ENCODE assay signal across 27 cellular contexts in the genomic region with DNA sequence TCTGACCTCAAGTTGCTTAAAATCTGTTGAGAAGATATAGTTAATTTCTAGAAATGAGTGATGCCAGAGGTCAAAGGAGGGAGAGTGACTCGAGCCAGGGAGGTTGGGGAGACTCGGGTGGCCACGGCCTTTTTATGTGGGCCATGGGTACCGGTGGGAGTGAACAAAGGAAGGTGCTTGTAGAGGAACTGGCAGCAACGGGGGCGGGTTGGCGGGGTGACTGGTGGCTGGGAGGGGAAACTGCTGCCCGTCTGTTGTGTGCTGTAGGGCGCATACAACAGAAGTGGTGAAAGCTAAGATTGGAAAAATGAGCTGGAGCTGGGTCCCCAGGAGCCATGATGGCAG. TPM values are rescaled to one million over a fixed set of nuclear protein-coding genes. Genes with fewer than 3 reads are reported as not detected.
DNase-seq lines count a peak whose midpoint lies in the region; ATAC-seq and TF ChIP-seq lines count a peak whose summit lies in the region.
"Had no signal": no experiment of that assay in that cellular context is flagged by ENCODE, and none has a peak within 500 bp of the region (broad histone marks: within the 10 kb centered on the region; RNA-seq: fewer than 3 reads in every experiment).

No MANE protein-coding gene starts in this region.

- H3K36me3 Mint-ChIP-seq in Caco-2 (ENCODE audit: insufficient read depth, unreplicated experiment) (peaks cover 8% of the 10 kb centered on the region), neural progenitor cell (no peaks in the 10 kb centered on the region)
- no peaks in the 10 kb centered on the region for H3K36me3 Mint-ChIP-seq in activated naive CD4-positive, alpha-beta T cell treated with anti-CD3 and anti-CD28 coated beads, Interleukin-2, amount 50 U/mL, for 72 hours
- H3K36me3 Mint-ChIP-seq: activated naive CD4-positive, alpha-beta T cell treated with anti-CD3 and anti-CD28 coated beads, Interleukin-2, amount 50 U/mL, for 24 hours; stimulated activated memory B cell treated with anti-CD40 and anti-IgM and Interleukin-4, amounts not matched to agents 10 μg/mL and 1 μg/mL and 100 μg/mL, for 72 hours had no signal

- no peaks in the 10 kb centered on the region for H3K27me3 ChIP-seq in Caco-2 (replicated peaks; ENCODE audit: control insufficient read depth, insufficient read depth, low read length)
- peaks cover 19% of the 10 kb centered on the region for H3K27me3 ChIP-seq in neural progenitor cell
- no peaks in the 10 kb centered on the region for H3K27me3 ChIP-seq in transverse colon
- H3K27me3 ChIP-seq: heart left ventricle, pancreas, uterus had no signal

- H3F3A ChIP-seq in neural progenitor cell (ENCODE audit: low read depth), result no peaks in the 10 kb centered on the region

- TF ChIP-seq POLR2A in transverse colon (IDR thresholded peaks at IDR 0.05), result no peak

- no peaks in the 10 kb centered on the region for H4K20me1 ChIP-seq in neural progenitor cell (ENCODE audit: low read depth)

- H3K9me3 ChIP-seq in Caco-2 (no peaks in the 10 kb centered on the region), neural progenitor cell (ENCODE audit: low read depth) (no peaks in the 10 kb centered on the region), transverse colon (no peaks in the 10 kb centered on the region)
- H3K9me3 ChIP-seq: heart left ventricle, pancreas, uterus had no signal

- H3K9me3 Mint-ChIP-seq in Caco-2 (ENCODE audit: unreplicated experiment) (no peaks in the 10 kb centered on the region), neural progenitor cell (no peaks in the 10 kb centered on the region)
- H3K9me3 Mint-ChIP-seq in activated naive CD4-positive, alpha-beta T cell treated with anti-CD3 and anti-CD28 coated beads, Interleukin-2, amount 50 U/mL, for 72 hours, result no peaks in the 10 kb centered on the region
- H3K9me3 Mint-ChIP-seq: activated naive CD4-positive, alpha-beta T cell treated with anti-CD3 and anti-CD28 coated beads, Interleukin-2, amount 50 U/mL, for 24 hours; stimulated activated memory B cell treated with anti-CD40 and anti-IgM and Interleukin-4, amounts not matched to agents 10 μg/mL and 1 μg/mL and 100 μg/mL, for 72 hours had no signal

- peak; percentile 20 for DNase-seq in activated gamma-delta T cell treated with Interleukin-2 at 50 U/mL for 16 hours
- DNase-seq in activated gamma-delta T cell (lab: John Stamatoyannopoulos, UW), result no peak
- DNase-seq in Caco-2, result no peak
- peak in 1 of 2 donors; percentile 62 for DNase-seq in activated naive CD4-positive, alpha-beta T cell treated with anti-CD3 and anti-CD28 coated beads, Interleukin-2, amount 50 U/mL, for 72 hours (ENCODE audit: low spot score in 2 of 2)
- no peak for DNase-seq in neural progenitor cell (ENCODE audit: low spot score)
- no peak for DNase-seq in DMS153 treated with DMSO at 0.1 percent for 48 hours (lab: John Stamatoyannopoulos, UW; ENCODE audit: unreplicated experiment)
- no peak for DNase-seq in NCI-H2029 (lab: John Stamatoyannopoulos, UW)
- DNase-seq in transverse colon, result no peak
- DNase-seq: C1 segment of cervical spinal cord; central memory CD4-positive, alpha-beta T cell; foreskin fibroblast; GM23248; heart left ventricle; NCI-H1417; NCI-H2081 treated with DMSO at 0.1 percent for 48 hours; NCI-H345; right cardiac atrium; SHP77 treated with DMSO at 0.1 percent for 48 hours; uterus had no signal

- POLR2A ChIA-PET in Caco-2 (lab: Charles Lee), result no interaction called here

- H3K27me3 Mint-ChIP-seq in Caco-2 (ENCODE audit: insufficient read depth, unreplicated experiment), result no peaks in the 10 kb centered on the region
- peaks cover 15% of the 10 kb centered on the region for H3K27me3 Mint-ChIP-seq in neural progenitor cell (ENCODE audit: insufficient read depth, low read depth)

- H3K4me1 ChIP-seq in Caco-2 (peaks cover 28% of the 10 kb centered on the region), neural progenitor cell (peaks cover 2% of the 10 kb centered on the region), transverse colon (peaks cover 23 to 75% (median 64%) of the 10 kb centered on the region in 4 donors)

- no peak overlapping the region for H3K9ac ChIP-seq in neural progenitor cell
- H3K9ac ChIP-seq: GM23248 had no signal

- CTCF ChIA-PET in Caco-2 (lab: Charles Lee), result no interaction called here

- intact Hi-C loops in Caco-2 (cut with micrococcal nuclease; ENCODE audit: unreplicated experiment) (no loop called here), transverse colon (cut with DNase I; ENCODE audit: low total_unique reads) (no loop called here)

- in situ Hi-C loops in transverse colon (cut with MboI; ENCODE audit: low pct_ligation_motif_present in 1 of 4, low pct_unique_long_range_greater_than_20kb in 1 of 4, low sequenced_read_pairs in 3 of 4), result no loop called here

- H3K4me3 ChIP-seq in Caco-2 (ENCODE audit: low read depth, low read length) (no peak overlapping the region), neural progenitor cell (no peak overlapping the region), transverse colon (no peak overlapping the region)
- H3K4me3 ChIP-seq: GM12878, GM23248, heart left ventricle, lung, pancreas, uterus had no signal

- no peak overlapping the region for H3K4me2 ChIP-seq in neural progenitor cell

- H3K36me3 ChIP-seq in Caco-2 (ENCODE audit: control insufficient read depth, insufficient read depth, low read length), result no peaks in the 10 kb centered on the region
- H3K36me3 ChIP-seq in neural progenitor cell, result no peaks in the 10 kb centered on the region
- H3K36me3 ChIP-seq in transverse colon, result no peaks in the 10 kb centered on the region
- H3K36me3 ChIP-seq: heart left ventricle, pancreas, uterus had no signal

- ATAC-seq in activated naive CD4-positive, alpha-beta T cell treated with anti-CD3 and anti-CD28 coated beads, Interleukin-2, amount 50 U/mL, for 72 hours, result peak; percentile 34 to 68
- ATAC-seq: esophagus mucosa; GM12878; heart left ventricle; Panc1; pancreas; right cardiac atrium; stimulated activated memory B cell treated with anti-CD40 and anti-IgM and Interleukin-4, amounts not matched to agents 10 μg/mL and 1 μg/mL and 100 μg/mL, for 72 hours had no signal

- peak overlapping the region; percentile 1 for H3K27ac Mint-ChIP-seq in Caco-2 (ENCODE audit: unreplicated experiment)
- no peak overlapping the region for H3K27ac Mint-ChIP-seq in activated naive CD4-positive, alpha-beta T cell treated with anti-CD3 and anti-CD28 coated beads, Interleukin-2, amount 50 U/mL, for 72 hours
- peak overlapping the region; percentile 84 for H3K27ac Mint-ChIP-seq in neural progenitor cell
- H3K27ac Mint-ChIP-seq: activated naive CD4-positive, alpha-beta T cell treated with anti-CD3 and anti-CD28 coated beads, Interleukin-2, amount 50 U/mL, for 24 hours; stimulated activated memory B cell treated with anti-CD40 and anti-IgM and Interleukin-4, amounts not matched to agents 10 μg/mL and 1 μg/mL and 100 μg/mL, for 72 hours had no signal

- no peaks in the 10 kb centered on the region for H3K79me2 ChIP-seq in neural progenitor cell (ENCODE audit: low read depth)

- H3K4me3 Mint-ChIP-seq in Caco-2 (ENCODE audit: unreplicated experiment) (no peak overlapping the region), neural progenitor cell (no peak overlapping the region)
- H3K4me3 Mint-ChIP-seq: activated naive CD4-positive, alpha-beta T cell treated with anti-CD3 and anti-CD28 coated beads, Interleukin-2, amount 50 U/mL, for 24 hours; stimulated activated memory B cell treated with anti-CD40 and anti-IgM and Interleukin-4, amounts not matched to agents 10 μg/mL and 1 μg/mL and 100 μg/mL, for 72 hours had no signal

- no peak for TF ChIP-seq EP300 in transverse colon (IDR thresholded peaks at IDR 0.05; ENCODE audit: low read depth)

- no peak overlapping the region for H3K27ac ChIP-seq in neural progenitor cell
- no peak overlapping the region for H3K27ac ChIP-seq in transverse colon
- H3K27ac ChIP-seq: GM23248, heart left ventricle, pancreas, uterus, VCaP had no signal

- BruUV-seq in Caco-2 (replicated peaks; lab: Mats Ljungman, UMichigan), result no TSS peak

- H3K4me1 Mint-ChIP-seq in Caco-2 (ENCODE audit: low read depth, unreplicated experiment), result peaks cover 10% of the 10 kb centered on the region
- peaks cover 37% of the 10 kb centered on the region for H3K4me1 Mint-ChIP-seq in neural progenitor cell

- H2AFZ ChIP-seq in neural progenitor cell (replicated peaks), result no peak overlapping the region
- H2AFZ ChIP-seq: GM23248 had no signal

- 41 to 47% methylated on average over 5 to 9 of the region's 9 CpGs for WGBS in transverse colon (ENCODE audit: low coverage in 1 of 2), 2 donors

- TF ChIP-seq CTCF in Caco-2 (IDR thresholded peaks at IDR 0.05; ENCODE audit: insufficient read depth in 1 of 2, low read depth in 1 of 2, low read length in 1 of 2, severe bottlenecking in 1 of 2, unreplicated experiment in 1 of 2), result no peak
- TF ChIP-seq CTCF in neural progenitor cell (IDR thresholded peaks at IDR 0.05), result no peak
- no peak for TF ChIP-seq CTCF in transverse colon (IDR thresholded peaks at IDR 0.05)

RNA-seq across cellular contexts. Expression of a gene that starts 5.4 kb away (rescaled TPM):
- total RNA-seq in Caco-2 (2022), result 9.4 and 9.5 TPM in 2 replicates
- under 1 TPM in 1 of 2 donors, not detected in 1; 0.19 TPM for total RNA-seq in activated naive CD4-positive, alpha-beta T cell treated with anti-CD3 and anti-CD28 coated beads, Interleukin-2, amount 50 U/mL, for 72 hours
- total RNA-seq in neural progenitor cell (ENCODE audit: low replicate concordance), result 1.1 and 4.6 TPM in 2 replicates
- total RNA-seq in transverse colon, result 10 to 100 TPM; 11.9 to 31.4 (median 17.0) TPM

Comparison
In these comparisons a context has a peak if more than half of its experiments do, and no peak if none do; other contexts are left out.
1. H3K27ac Mint-ChIP-seq: peak in Caco-2 (single experiment) and neural progenitor cell (single experiment); none in activated naive CD4-positive, alpha-beta T cell treated with anti-CD3 and anti-CD28 coated beads, Interleukin-2, amount 50 U/mL, for 72 hours (0 of 2).